ENCODE assay signal across 9 cellular contexts in genomic region chr1:227357229-227358078, GRCh38. TPM values are rescaled to one million over a fixed set of nuclear protein-coding genes. Genes with fewer than 3 reads are reported as not detected.
DNase-seq lines count a peak whose midpoint lies in the region; ATAC-seq and TF ChIP-seq lines count a peak whose summit lies in the region.
"Had no signal": no experiment of that assay in that cellular context is flagged by ENCODE, and none has a peak within 500 bp of the region (broad histone marks: within the 10 kb centered on the region; RNA-seq: fewer than 3 reads in every experiment).

No MANE protein-coding gene starts in this region.

- no peaks in the 10 kb centered on the region for H3F3A ChIP-seq in neural progenitor cell (ENCODE audit: low read depth)

- H3K27me3 ChIP-seq in neural progenitor cell = no peaks in the 10 kb centered on the region

- no peak overlapping the region for H3K4me3 Mint-ChIP-seq in neural progenitor cell
- H3K4me3 Mint-ChIP-seq: naive B cell had no signal

- no peaks in the 10 kb centered on the region for H4K20me1 ChIP-seq in neural progenitor cell (ENCODE audit: low read depth)

- no peaks in the 10 kb centered on the region for H3K79me2 ChIP-seq in neural progenitor cell (ENCODE audit: low read depth)

- no peaks in the 10 kb centered on the region for H3K36me3 ChIP-seq in neural progenitor cell

- no peak overlapping the region for H3K4me3 ChIP-seq in neural progenitor cell

- H3K4me1 Mint-ChIP-seq in neural progenitor cell = peaks cover 11% of the 10 kb centered on the region
- H3K4me1 Mint-ChIP-seq: naive B cell had no signal

- H2AFZ ChIP-seq in neural progenitor cell (replicated peaks) = peak overlapping the region; percentile 21

- peaks cover 2% of the 10 kb centered on the region for H3K36me3 Mint-ChIP-seq in neural progenitor cell

- no peak for TF ChIP-seq CTCF in neural progenitor cell (IDR thresholded peaks at IDR 0.05)

- no peak for ATAC-seq in GM21367 (IDR thresholded peaks at IDR 0.05; ENCODE audit: unreplicated experiment)

- no peaks in the 10 kb centered on the region for H3K9me3 ChIP-seq in neural progenitor cell (ENCODE audit: low read depth)

- peaks cover 2% of the 10 kb centered on the region for H3K9me3 Mint-ChIP-seq in neural progenitor cell

- H3K27ac ChIP-seq in neural progenitor cell = no peak overlapping the region

- H3K4me2 ChIP-seq in neural progenitor cell = no peak overlapping the region

- DNase-seq in COLO829 (ENCODE audit: low spot score) = peak; percentile 91
- DNase-seq in RKO (ENCODE audit: low spot score) = peak; percentile 79
- DNase-seq in fibroblast of peridontal ligament (ENCODE audit: extremely low read depth) = peak; percentile 76
- DNase-seq in neural progenitor cell (ENCODE audit: low spot score) = no peak
- DNase-seq in SHP77 treated with DMSO at 0.1 percent for 48 hours (lab: John Stamatoyannopoulos, UW) = no peak
- no peak for DNase-seq in activated CD8-positive, alpha-beta memory T cell treated with anti-CD3 and anti-CD28 coated beads, Interleukin-2, amount 50 U/mL, for 48 hours
- DNase-seq in NCI-H510A (lab: John Stamatoyannopoulos, UW) = no peak
- DNase-seq: naive B cell had no signal

- no peak overlapping the region for H3K9ac ChIP-seq in neural progenitor cell

- H3K27me3 Mint-ChIP-seq in neural progenitor cell (ENCODE audit: insufficient read depth, low read depth) = peaks cover 9% of the 10 kb centered on the region

- H3K4me1 ChIP-seq in neural progenitor cell = no peaks in the 10 kb centered on the region

- H3K27ac Mint-ChIP-seq in neural progenitor cell = no peak overlapping the region
- H3K27ac Mint-ChIP-seq: naive B cell had no signal

RNA-seq across cellular contexts. Expression of gene CDC42BPA, which starts 39.2 kb away (rescaled TPM):
- 34.4 and 54.7 TPM in 2 replicates for total RNA-seq in neural progenitor cell (ENCODE audit: low replicate concordance)

Comparison
In these comparisons a context has a peak if more than half of its experiments do, and no peak if none do; other contexts are left out.
1. DNase-seq: peak in COLO829 (single experiment), RKO (single experiment) and fibroblast of peridontal ligament (single experiment); none in neural progenitor cell (single experiment), SHP77 treated with DMSO at 0.1 percent for 48 hours (single experiment), activated CD8-positive, alpha-beta memory T cell treated with anti-CD3 and anti-CD28 coated beads, Interleukin-2, amount 50 U/mL, for 48 hours (single experiment) and NCI-H510A (single experiment).